8 cellular contexts compared by ENCODE assay signal in genomic region chr16:27238016-27238587, GRCh38.
A peak's percentile ranks its signal among the peaks of the same experiment; 100 is the strongest.
DNase-seq lines count a peak whose midpoint lies in the region; ATAC-seq lines count a peak whose summit lies in the region.

No MANE protein-coding gene starts in this region.

- no peaks in the 10 kb centered on the region for H3K27me3 ChIP-seq in layer of hippocampus (ENCODE audit: control insufficient read depth, insufficient read depth, low read length)

- peak; percentile 7 for ATAC-seq in GM19035 (IDR thresholded peaks at IDR 0.05; ENCODE audit: unreplicated experiment)
- peak; percentile 19 for ATAC-seq in HG03159 (IDR thresholded peaks at IDR 0.05; ENCODE audit: unreplicated experiment)

- peak; percentile 79 for DNase-seq in activated CD8-positive, alpha-beta memory T cell treated with anti-CD3 and anti-CD28 coated beads, Interleukin-2, amount 50 U/mL, for 48 hours
- DNase-seq in substantia nigra (lab: John Stamatoyannopoulos, UW) = peak in 2 of 49 donors; percentile 39 to 53
- DNase-seq in NCI-H1105 treated with DMSO at 0.1 percent for 48 hours (lab: John Stamatoyannopoulos, UW) = no peak
- DNase-seq in GM19238 (ENCODE audit: insufficient read length, low spot score) = no peak
- DNase-seq in AG08395 (ENCODE audit: low spot score) = no peak

- H3K27ac ChIP-seq in layer of hippocampus (ENCODE audit: low read depth, low read length) = peak overlapping the region; percentile 21
- peak overlapping the region; percentile 3 for H3K27ac ChIP-seq in substantia nigra (ENCODE audit: low read depth, low read length, poor library complexity, severe bottlenecking)
